ENCODE assay signal across 27 cellular contexts in the genomic region with DNA sequence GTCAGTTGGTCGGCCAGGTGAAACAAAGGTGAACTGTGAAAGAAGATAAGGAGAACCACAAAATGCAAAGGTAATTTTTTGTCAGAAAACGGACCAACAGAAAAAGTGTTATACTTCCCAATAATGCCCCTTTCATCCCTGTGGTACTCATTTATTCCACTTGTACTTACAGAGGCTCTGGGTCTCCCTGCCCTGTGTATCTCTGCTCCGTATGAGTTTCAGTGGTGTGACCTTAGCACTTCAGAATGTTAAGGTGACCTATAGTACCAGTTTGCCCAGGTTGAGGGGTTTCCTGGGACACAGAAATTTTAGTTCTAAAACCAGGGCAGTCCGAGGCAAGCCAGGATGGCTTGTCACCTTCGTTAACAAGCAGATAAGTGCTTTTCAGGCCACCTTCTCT.
"Had no signal": no experiment of that assay in that cellular context is flagged by ENCODE, and none has a peak within 500 bp of the region (broad histone marks: within the 10 kb centered on the region; RNA-seq: fewer than 3 reads in every experiment).

No MANE protein-coding gene starts in this region.

- H3K4me1 ChIP-seq: adrenal gland had no signal

- H3K36me3 ChIP-seq: adrenal gland had no signal

- H3K27me3 Mint-ChIP-seq: activated CD4-positive, alpha-beta memory T cell treated with anti-CD3 and anti-CD28 coated beads, Interleukin-2, amount 10 ng/mL, durations not matched to agents 7 days and 5 days; T-cell had no signal

- H3K4me1 Mint-ChIP-seq: activated CD4-positive, alpha-beta memory T cell treated with anti-CD3 and anti-CD28 coated beads, Interleukin-2, amount 10 ng/mL, durations not matched to agents 7 days and 5 days; activated naive CD8-positive, alpha-beta T cell treated with anti-CD3 and anti-CD28 coated beads for 36 hours; activated T-helper 17 cell treated with anti-CD3 and anti-CD28 coated beads, Interleukin-2, amount 50 U/mL, for 72 hours; T-cell had no signal

- H3K4me3 ChIP-seq: adrenal gland had no signal

- H3K27me3 ChIP-seq: adrenal gland had no signal

- H3K27ac ChIP-seq: adrenal gland had no signal

- H3K4me3 Mint-ChIP-seq: activated CD4-positive, alpha-beta memory T cell treated with anti-CD3 and anti-CD28 coated beads, Interleukin-2, amount 10 ng/mL, durations not matched to agents 7 days and 5 days; activated naive CD4-positive, alpha-beta T cell treated with anti-CD3 and anti-CD28 coated beads for 36 hours; activated naive CD8-positive, alpha-beta T cell treated with anti-CD3 and anti-CD28 coated beads for 36 hours; activated T-helper 17 cell treated with anti-CD3 and anti-CD28 coated beads, Interleukin-2, amount 50 U/mL, for 72 hours; T-cell had no signal

- H3K36me3 Mint-ChIP-seq: activated naive CD8-positive, alpha-beta T cell treated with anti-CD3 and anti-CD28 coated beads for 36 hours; T-cell had no signal

- H3K9me3 ChIP-seq: adrenal gland had no signal

- H3K27ac Mint-ChIP-seq: activated CD4-positive, alpha-beta memory T cell treated with anti-CD3 and anti-CD28 coated beads, Interleukin-2, amount 10 ng/mL, durations not matched to agents 7 days and 5 days; activated naive CD4-positive, alpha-beta T cell treated with anti-CD3 and anti-CD28 coated beads for 36 hours; activated naive CD8-positive, alpha-beta T cell treated with anti-CD3 and anti-CD28 coated beads for 36 hours; activated T-helper 17 cell treated with anti-CD3 and anti-CD28 coated beads, Interleukin-2, amount 50 U/mL, for 72 hours; T-cell had no signal

- ATAC-seq: activated T-helper 17 cell treated with anti-CD3 and anti-CD28 coated beads, Interleukin-2, amount 50 U/mL, for 72 hours; T-cell had no signal

- H3K9me3 Mint-ChIP-seq: activated CD4-positive, alpha-beta memory T cell treated with anti-CD3 and anti-CD28 coated beads, Interleukin-2, amount 10 ng/mL, durations not matched to agents 7 days and 5 days; activated naive CD4-positive, alpha-beta T cell treated with anti-CD3 and anti-CD28 coated beads for 36 hours; activated naive CD8-positive, alpha-beta T cell treated with anti-CD3 and anti-CD28 coated beads for 36 hours; activated T-helper 17 cell treated with anti-CD3 and anti-CD28 coated beads, Interleukin-2, amount 50 U/mL, for 72 hours; T-cell had no signal

- DNase-seq: activated CD4-positive, alpha-beta memory T cell treated with anti-CD3 and anti-CD28 coated beads, Interleukin-2, amount 10 ng/mL, durations not matched to agents 7 days and 5 days; activated CD4-positive, alpha-beta T cell treated with anti-CD3 and anti-CD28 coated beads, Interleukin-2, amount 50 U/mL, for 1 hour; activated CD4-positive, CD25-positive, alpha-beta regulatory T cell; activated gamma-delta T cell; activated naive CD4-positive, alpha-beta T cell treated with anti-CD3 and anti-CD28 coated beads for 36 hours; activated naive CD8-positive, alpha-beta T cell treated with anti-CD3 and anti-CD28 coated beads for 36 hours; activated T-cell treated with anti-CD3 and anti-CD28 coated beads for 4 hours; activated T-cell treated with anti-CD3 and anti-CD28 coated beads, Interleukin-2, amount 50 U/mL, for 48 hours; adrenal gland; anterior cingulate cortex; central memory CD4-positive, alpha-beta T cell; Kasumi-1; KBM-7; NCI-H1092 treated with DMSO at 0.1 percent for 48 hours; NCI-H1417 treated with DMSO at 0.1 percent for 48 hours; NCI-H1694 treated with DMSO at 0.1 percent for 48 hours; NCI-H2029 treated with DMSO at 0.1 percent for 48 hours; NCI-H345; NCI-H510A treated with DMSO at 0.1 percent for 48 hours; NCI-H774; NK-92 treated with Interleukin-12 subunit alpha and Interleukin-12 subunit beta, amount 100 ng/mL, for 24 hours; OCI-M1; SIG-M5; T-cell; T-helper 2 cell; T1000 had no signal
